19 cellular contexts compared by ENCODE assay signal in the genomic region with DNA sequence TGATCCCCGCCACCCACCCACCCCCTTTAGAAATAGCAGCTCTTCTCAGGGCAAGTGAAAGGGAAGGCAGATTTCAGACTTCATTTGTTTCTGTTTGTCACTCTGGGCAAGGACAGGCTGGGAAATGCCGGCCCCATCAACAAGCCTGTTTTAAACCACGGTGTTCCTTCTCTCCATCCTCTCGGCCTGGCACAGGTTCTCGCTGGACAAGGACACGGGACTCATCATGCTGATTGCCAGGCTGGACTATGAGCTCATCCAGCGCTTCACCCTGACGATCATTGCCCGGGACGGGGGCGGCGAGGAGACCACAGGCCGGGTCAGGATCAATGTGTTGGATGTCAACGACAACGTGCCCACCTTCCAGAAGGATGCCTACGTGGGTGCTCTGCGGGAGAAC.
DNase-seq lines count a peak whose midpoint lies in the region; ATAC-seq and TF ChIP-seq lines count a peak whose summit lies in the region.
"Had no signal": no experiment of that assay in that cellular context is flagged by ENCODE, and none has a peak within 500 bp of the region (broad histone marks: within the 10 kb centered on the region; RNA-seq: fewer than 3 reads in every experiment).

No MANE protein-coding gene starts in this region.

- peaks cover 36% of the 10 kb centered on the region for H3K4me1 Mint-ChIP-seq in dendritic cell treated with granulocyte-macrophage colony-stimulating factor and Interleukin-4, amounts not matched to agents 40 ng/mL and 50 ng/mL, for 4 days (ENCODE audit: low read depth)
- H3K4me1 Mint-ChIP-seq in nephron progenitor cell = peaks cover 9% of the 10 kb centered on the region
- H3K4me1 Mint-ChIP-seq: CD4-positive, alpha-beta memory T cell; CD4-positive, CD25-positive, alpha-beta regulatory T cell; CD8-positive, alpha-beta memory T cell had no signal

- no peak for ATAC-seq in HG02678 (IDR thresholded peaks at IDR 0.05; ENCODE audit: unreplicated experiment)
- ATAC-seq: GM12878 had no signal

- peaks cover 10% of the 10 kb centered on the region for H3K27me3 Mint-ChIP-seq in dendritic cell treated with granulocyte-macrophage colony-stimulating factor and Interleukin-4, amounts not matched to agents 40 ng/mL and 50 ng/mL, for 4 days
- peaks cover 23% of the 10 kb centered on the region for H3K27me3 Mint-ChIP-seq in nephron progenitor cell (ENCODE audit: low read depth, poor library complexity)

- TF ChIP-seq CTCF in nephron progenitor cell (IDR thresholded peaks at IDR 0.05) = no peak

- no peak overlapping the region for H3K4me3 Mint-ChIP-seq in dendritic cell treated with granulocyte-macrophage colony-stimulating factor and Interleukin-4, amounts not matched to agents 40 ng/mL and 50 ng/mL, for 4 days
- no peak overlapping the region for H3K4me3 Mint-ChIP-seq in nephron progenitor cell
- H3K4me3 Mint-ChIP-seq: CD4-positive, alpha-beta memory T cell; CD4-positive, CD25-positive, alpha-beta regulatory T cell; CD8-positive, alpha-beta memory T cell had no signal

- H3K9me3 Mint-ChIP-seq in dendritic cell treated with granulocyte-macrophage colony-stimulating factor and Interleukin-4, amounts not matched to agents 40 ng/mL and 50 ng/mL, for 4 days = no peaks in the 10 kb centered on the region
- no peaks in the 10 kb centered on the region for H3K9me3 Mint-ChIP-seq in nephron progenitor cell
- H3K9me3 Mint-ChIP-seq: CD4-positive, alpha-beta memory T cell; CD8-positive, alpha-beta memory T cell had no signal

- intact Hi-C loops in dendritic cell treated with granulocyte-macrophage colony-stimulating factor and Interleukin-4, amounts not matched to agents 40 ng/mL and 50 ng/mL, for 4 days (cut with micrococcal nuclease) = no loop called here

- H3K27ac Mint-ChIP-seq in dendritic cell treated with granulocyte-macrophage colony-stimulating factor and Interleukin-4, amounts not matched to agents 40 ng/mL and 50 ng/mL, for 4 days = peak overlapping the region; percentile 56
- peak overlapping the region; percentile 26 for H3K27ac Mint-ChIP-seq in nephron progenitor cell
- H3K27ac Mint-ChIP-seq: CD4-positive, alpha-beta memory T cell; CD4-positive, CD25-positive, alpha-beta regulatory T cell; CD8-positive, alpha-beta memory T cell had no signal

- H3K36me3 Mint-ChIP-seq in dendritic cell treated with granulocyte-macrophage colony-stimulating factor and Interleukin-4, amounts not matched to agents 40 ng/mL and 50 ng/mL, for 4 days (ENCODE audit: low read depth) = no peaks in the 10 kb centered on the region
- H3K36me3 Mint-ChIP-seq in nephron progenitor cell (ENCODE audit: low read depth) = no peaks in the 10 kb centered on the region
- H3K36me3 Mint-ChIP-seq: CD4-positive, alpha-beta memory T cell; CD4-positive, CD25-positive, alpha-beta regulatory T cell; CD8-positive, alpha-beta memory T cell had no signal

- peak; percentile 73 for DNase-seq in cerebellar cortex (ENCODE audit: low spot score)
- DNase-seq in nephron progenitor cell = no peak
- DNase-seq in NCI-H2196 (lab: John Stamatoyannopoulos, UW; ENCODE audit: unreplicated experiment) = no peak
- DNase-seq in DMS53 (lab: John Stamatoyannopoulos, UW) = no peak
- no peak for DNase-seq in stimulated activated CD8-positive, alpha-beta memory T cell treated with anti-CD3 and anti-CD28 coated beads, Interleukin-4, amount 100 ng/mL, for 48 hours
- DNase-seq: 8988T; ACHN; BE2C; CD4-positive, CD25-positive, alpha-beta regulatory T cell; CD8-positive, alpha-beta memory T cell; COR-L47; DMS 273 treated with DMSO at 0.1 percent for 48 hours; DMS153; DMS79 treated with DMSO at 0.1 percent for 48 hours; GDM1 had no signal
